ENCODE assay signal across 8 cellular contexts in genomic region chr5:78983171-78983570, GRCh38. TPM values are rescaled to one million over a fixed set of nuclear protein-coding genes. Genes with fewer than 3 reads are reported as not detected.
A peak's percentile ranks its signal among the peaks of the same experiment; 100 is the strongest.
DNase-seq lines count a peak whose midpoint lies in the region; ATAC-seq and TF ChIP-seq lines count a peak whose summit lies in the region.
"Not testable (repeated sequence)": the region's sequence is repeated elsewhere in the genome, so short reads cannot be mapped to it uniquely, and the experiment has no call there.

No MANE protein-coding gene starts in this region.

- not testable (repeated sequence) for ATAC-seq in CD4-positive, alpha-beta T cell (ENCODE audit: poor library complexity); Panc1; central memory CD8-positive, alpha-beta T cell (replicated peaks; ENCODE audit: extremely low read depth, poor library complexity, severe bottlenecking); thoracic aorta (ENCODE audit: insufficient number of reproducible peaks, low FRiP score, low read depth)

- H3K4me1 Mint-ChIP-seq in CD4-positive, alpha-beta T cell (ENCODE audit: low read depth), result peaks cover 33% of the 10 kb centered on the region
- H3K4me1 Mint-ChIP-seq in activated T-cell treated with anti-CD3 and anti-CD28 coated beads, Interleukin-2, amount 50 U/mL, for 24 hours (ENCODE audit: low read depth), result peaks cover 52% of the 10 kb centered on the region
- peaks cover 23% of the 10 kb centered on the region for H3K4me1 Mint-ChIP-seq in central memory CD8-positive, alpha-beta T cell
- peaks cover 26% of the 10 kb centered on the region for H3K4me1 Mint-ChIP-seq in neural progenitor cell

- POLR2A ChIA-PET in CD4-positive, alpha-beta T cell (lab: Charles Lee), result interaction anchor here (2.5 kb wide), 1 partner anchor 13 kb away, joined by 7 read pairs; no protein-coding TSS in a partner anchor
- POLR2A ChIA-PET in Panc1 (lab: Charles Lee), result not testable (repeated sequence)

- H3K36me3 Mint-ChIP-seq in CD4-positive, alpha-beta T cell (ENCODE audit: low read depth); activated T-cell treated with anti-CD3 and anti-CD28 coated beads, Interleukin-2, amount 50 U/mL, for 24 hours (ENCODE audit: low read depth); central memory CD8-positive, alpha-beta T cell (ENCODE audit: insufficient read depth); neural progenitor cell: not testable (repeated sequence)

- H3K79me2 ChIP-seq in neural progenitor cell (ENCODE audit: low read depth), result peaks cover 27% of the 10 kb centered on the region

- not testable (repeated sequence) for BruUV-seq in Panc1 (replicated peaks; lab: Mats Ljungman, UMichigan)

- not testable (repeated sequence) for DNase-seq in CD4-positive, alpha-beta T cell; Panc1 (ENCODE audit: low read depth, low spot score); activated T-cell treated with anti-CD3 and anti-CD28 coated beads, Interleukin-2, amount 50 U/mL, for 24 hours; central memory CD8-positive, alpha-beta T cell (ENCODE audit: low spot score in 2 of 2); neural progenitor cell (ENCODE audit: low spot score); thoracic aorta (ENCODE audit: low spot score)

- H3K4me1 ChIP-seq in HUES48 (ENCODE audit: control insufficient read depth, insufficient read depth, low read length), result peaks cover 22% of the 10 kb centered on the region
- H3K4me1 ChIP-seq in Panc1 (ENCODE audit: control insufficient read depth, insufficient read depth, low read length), result peaks cover 25% of the 10 kb centered on the region
- H3K4me1 ChIP-seq in iPS-18a (ENCODE audit: control insufficient read depth, low read depth, low read length), result peaks cover 15% of the 10 kb centered on the region
- H3K4me1 ChIP-seq in neural progenitor cell, result peaks cover 19% of the 10 kb centered on the region
- H3K4me1 ChIP-seq in thoracic aorta (ENCODE audit: control insufficient read depth in 1 of 2, low read depth in 2 of 2), result peaks cover 12 to 13% of the 10 kb centered on the region in 2 donors

- peak overlapping the region; percentile 86 for H2AFZ ChIP-seq in neural progenitor cell (replicated peaks)

- not testable (repeated sequence) for H3K36me3 ChIP-seq in HUES48 (ENCODE audit: control insufficient read depth, insufficient read depth, low read length); Panc1 (ENCODE audit: control insufficient read depth, insufficient read depth, low read length); iPS-18a (ENCODE audit: control insufficient read depth, low read depth, low read length); neural progenitor cell; thoracic aorta

- not testable (repeated sequence) for H4K20me1 ChIP-seq in neural progenitor cell (ENCODE audit: low read depth)

- H3K27ac Mint-ChIP-seq in CD4-positive, alpha-beta T cell, result peak overlapping the region; percentile 98
- H3K27ac Mint-ChIP-seq in activated T-cell treated with anti-CD3 and anti-CD28 coated beads, Interleukin-2, amount 50 U/mL, for 24 hours; neural progenitor cell: not testable (repeated sequence)
- peak overlapping the region; percentile 92 for H3K27ac Mint-ChIP-seq in central memory CD8-positive, alpha-beta T cell (ENCODE audit: low read depth)

- H3K4me3 Mint-ChIP-seq in CD4-positive, alpha-beta T cell, result peak overlapping the region; percentile 97
- H3K4me3 Mint-ChIP-seq in activated T-cell treated with anti-CD3 and anti-CD28 coated beads, Interleukin-2, amount 50 U/mL, for 24 hours, result peak overlapping the region; percentile 87
- H3K4me3 Mint-ChIP-seq in central memory CD8-positive, alpha-beta T cell, result peak overlapping the region; percentile 86
- H3K4me3 Mint-ChIP-seq in neural progenitor cell, result peak overlapping the region; percentile 90

- not testable (repeated sequence) for H3K9ac ChIP-seq in HUES48 (ENCODE audit: low read depth, low read length); iPS-18a (ENCODE audit: low read length); neural progenitor cell

- not testable (repeated sequence) for H3K27me3 Mint-ChIP-seq in CD4-positive, alpha-beta T cell; activated T-cell treated with anti-CD3 and anti-CD28 coated beads, Interleukin-2, amount 50 U/mL, for 24 hours; central memory CD8-positive, alpha-beta T cell; neural progenitor cell (ENCODE audit: insufficient read depth, low read depth)

- peak overlapping the region; percentile 85 for H3K4me2 ChIP-seq in neural progenitor cell

- in situ Hi-C loops in Panc1 (cut with HindIII; ENCODE audit: low pct_unique_long_range_greater_than_20kb, low sequenced_read_pairs), result not testable (repeated sequence)

- CTCF ChIA-PET in CD4-positive, alpha-beta T cell (lab: Charles Lee), result interaction anchor here (1.7 kb wide), 1 partner anchor 622 kb away, joined by 5 read pairs; the partner anchor contains the start of gene SCAMP1
- CTCF ChIA-PET in Panc1 (lab: Charles Lee), result not testable (repeated sequence)

- H3K9me3 ChIP-seq in CD4-positive, alpha-beta T cell (ENCODE audit: control insufficient read depth, low read length); HUES48 (ENCODE audit: control insufficient read depth, insufficient read depth, low read length); Panc1 (ENCODE audit: control insufficient read depth, insufficient read depth, low read depth, low read length); iPS-18a (ENCODE audit: control insufficient read depth, low read depth, low read length); neural progenitor cell (ENCODE audit: low read depth); thoracic aorta: not testable (repeated sequence)

- H3K27me3 ChIP-seq in CD4-positive, alpha-beta T cell (ENCODE audit: control insufficient read depth, insufficient read depth, low read length); HUES48 (ENCODE audit: control insufficient read depth, insufficient read depth, low read length); Panc1 (ENCODE audit: control insufficient read depth, insufficient read depth, low read length); iPS-18a (ENCODE audit: control insufficient read depth, insufficient read depth, low read length); thoracic aorta (replicated peaks; ENCODE audit: insufficient read depth): not testable (repeated sequence)
- H3K27me3 ChIP-seq in neural progenitor cell, result peaks cover 16% of the 10 kb centered on the region

- intact Hi-C loops in CD4-positive, alpha-beta T cell (cut with DNase I, micrococcal nuclease), result loop anchor here in 1 of 2 experiments (5.0 to 10.0 kb wide), 6 partner anchors 149 to 1948 kb away; partner anchors contain the start of genes AGGF1, AP3B1 and TENT2
- intact Hi-C loops in Panc1 (cut with micrococcal nuclease; ENCODE audit: unreplicated experiment), result not testable (repeated sequence)

- not testable (repeated sequence) for TF ChIP-seq CTCF in CD4-positive, alpha-beta T cell (IDR thresholded peaks at IDR 0.05); Panc1 (IDR thresholded peaks at IDR 0.05); neural progenitor cell (IDR thresholded peaks at IDR 0.05); thoracic aorta (IDR thresholded peaks at IDR 0.05)

- not testable (repeated sequence) for H3K27ac ChIP-seq in CD4-positive, alpha-beta T cell (ENCODE audit: low read depth, low read length); iPS-18a (ENCODE audit: low read length); neural progenitor cell
- H3K27ac ChIP-seq in HUES48 (ENCODE audit: low read depth, low read length) (peak overlapping the region; percentile 94), Panc1 (ENCODE audit: low read length) (peak overlapping the region; percentile 90), thoracic aorta (peak overlapping the region; percentile 92 to 95)

- peaks cover 32% of the 10 kb centered on the region for H3F3A ChIP-seq in neural progenitor cell (ENCODE audit: low read depth)

- H3K9me3 Mint-ChIP-seq in CD4-positive, alpha-beta T cell; activated T-cell treated with anti-CD3 and anti-CD28 coated beads, Interleukin-2, amount 50 U/mL, for 24 hours; central memory CD8-positive, alpha-beta T cell; neural progenitor cell: not testable (repeated sequence)

- H3K4me3 ChIP-seq in HUES48 (ENCODE audit: low read depth, low read length); Panc1 (ENCODE audit: low read depth in 2 of 2, low read length in 2 of 2); thoracic aorta: not testable (repeated sequence)
- H3K4me3 ChIP-seq in iPS-18a (ENCODE audit: low read length) (peak overlapping the region; percentile 86), neural progenitor cell (peak overlapping the region; percentile 82)

RNA-seq across cellular contexts. Expression of gene ARSB, which starts 1.9 kb away (rescaled TPM):
- total RNA-seq in CD4-positive, alpha-beta T cell, result 1 to 10 TPM; 4.4 to 5.2 TPM
- total RNA-seq in Panc1 (2021; ENCODE audit: unreplicated experiment), result 18.1 TPM
- 8.8 TPM for polyA plus RNA-seq in Panc1 (2012; ENCODE audit: insufficient read length)
- 15.3 and 19.2 TPM in 2 replicates for total RNA-seq in neural progenitor cell (ENCODE audit: low replicate concordance)
- total RNA-seq in thoracic aorta, result 10 to 100 TPM; 26.1 to 36.0 TPM
